20 cellular contexts compared by ENCODE assay signal in genomic region chr16:80283450-80284392, GRCh38.
"Had no signal": no experiment of that assay in that cellular context is flagged by ENCODE, and none has a peak within 500 bp of the region (broad histone marks: within the 10 kb centered on the region; RNA-seq: fewer than 3 reads in every experiment).

No MANE protein-coding gene starts in this region.

- H3K9me3 ChIP-seq: esophagus muscularis mucosa, psoas muscle, stomach, thoracic aorta, transverse colon had no signal

- H3K36me3 ChIP-seq: esophagus muscularis mucosa, heart left ventricle, stomach, thoracic aorta, transverse colon had no signal

- H3K4me3 ChIP-seq: esophagus muscularis mucosa, heart left ventricle, psoas muscle, skin epidermis, stomach, thoracic aorta, transverse colon had no signal

- H3K27ac ChIP-seq: esophagus muscularis mucosa, heart left ventricle, psoas muscle, skin epidermis, stomach, thoracic aorta, transverse colon had no signal

- DNase-seq: effector memory CD8-positive, alpha-beta T cell; heart left ventricle; hypothalamus; kidney glomerular epithelial cell; mammary epithelial cell; naive thymus-derived CD4-positive, alpha-beta T cell; nephron progenitor cell; psoas muscle; retina; stimulated activated CD4-positive, alpha-beta T cell treated with anti-CD3 and anti-CD28 coated beads, Interleukin-2, amount 100 ng/mL, for 24 hours; stimulated activated CD4-positive, alpha-beta T cell treated with anti-CD3 and anti-CD28 coated beads, Interleukin-4, amount 100 ng/mL, for 4 hours; stimulated activated naive B cell treated with anti-CD40 and anti-IgM and Interleukin-4, amounts not matched to agents 10 μg/mL and 1 μg/mL and 100 μg/mL, for 72 hours; stomach; substantia nigra; transverse colon had no signal

- H3K27ac Mint-ChIP-seq: dendritic cell treated with granulocyte-macrophage colony-stimulating factor and Interleukin-4, amounts not matched to agents 40 ng/mL and 50 ng/mL, for 4 days; effector memory CD8-positive, alpha-beta T cell; naive thymus-derived CD4-positive, alpha-beta T cell; nephron progenitor cell; stimulated activated naive B cell treated with anti-CD40 and anti-IgM and Interleukin-4, amounts not matched to agents 10 μg/mL and 1 μg/mL and 100 μg/mL, for 72 hours had no signal

- H3K27me3 Mint-ChIP-seq: dendritic cell treated with granulocyte-macrophage colony-stimulating factor and Interleukin-4, amounts not matched to agents 40 ng/mL and 50 ng/mL, for 4 days had no signal

- ATAC-seq: effector memory CD8-positive, alpha-beta T cell; heart left ventricle; naive thymus-derived CD4-positive, alpha-beta T cell; psoas muscle; sciatic nerve; stimulated activated naive B cell treated with anti-CD40 and anti-IgM and Interleukin-4, amounts not matched to agents 10 μg/mL and 1 μg/mL and 100 μg/mL, for 72 hours had no signal

- H3K4me1 Mint-ChIP-seq: stimulated activated naive B cell treated with anti-CD40 and anti-IgM and Interleukin-4, amounts not matched to agents 10 μg/mL and 1 μg/mL and 100 μg/mL, for 72 hours had no signal

- H3K4me3 Mint-ChIP-seq: dendritic cell treated with granulocyte-macrophage colony-stimulating factor and Interleukin-4, amounts not matched to agents 40 ng/mL and 50 ng/mL, for 4 days; effector memory CD8-positive, alpha-beta T cell; naive thymus-derived CD4-positive, alpha-beta T cell; nephron progenitor cell; stimulated activated naive B cell treated with anti-CD40 and anti-IgM and Interleukin-4, amounts not matched to agents 10 μg/mL and 1 μg/mL and 100 μg/mL, for 72 hours had no signal

- H3K27me3 ChIP-seq: esophagus muscularis mucosa, heart left ventricle, stomach, transverse colon had no signal

- H3K4me1 ChIP-seq: esophagus muscularis mucosa, heart left ventricle, psoas muscle, stomach, transverse colon had no signal

- H3K36me3 Mint-ChIP-seq: naive thymus-derived CD4-positive, alpha-beta T cell; stimulated activated naive B cell treated with anti-CD40 and anti-IgM and Interleukin-4, amounts not matched to agents 10 μg/mL and 1 μg/mL and 100 μg/mL, for 72 hours had no signal

- H3K9me3 Mint-ChIP-seq: dendritic cell treated with granulocyte-macrophage colony-stimulating factor and Interleukin-4, amounts not matched to agents 40 ng/mL and 50 ng/mL, for 4 days; effector memory CD8-positive, alpha-beta T cell; nephron progenitor cell; stimulated activated naive B cell treated with anti-CD40 and anti-IgM and Interleukin-4, amounts not matched to agents 10 μg/mL and 1 μg/mL and 100 μg/mL, for 72 hours had no signal
